ENCODE assay signal across 24 cellular contexts in the genomic region with DNA sequence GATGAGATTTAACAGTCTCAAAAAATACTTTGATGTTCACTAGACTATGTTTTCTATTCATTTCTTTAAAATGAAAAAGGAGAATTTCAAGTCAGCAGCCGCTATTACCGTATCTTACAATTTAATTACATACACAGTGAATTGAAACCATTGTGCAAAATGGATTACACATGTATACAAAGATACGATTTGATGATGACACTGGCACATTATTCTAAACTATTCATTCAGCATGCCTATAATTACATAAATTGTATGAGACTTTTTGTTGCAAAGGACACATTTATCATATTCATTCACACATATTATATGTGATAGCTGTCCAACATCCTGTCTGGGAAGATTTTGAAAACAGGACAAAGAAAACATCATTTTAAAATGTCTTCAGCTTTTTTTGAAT.
"Had no signal": no experiment of that assay in that cellular context is flagged by ENCODE, and none has a peak within 500 bp of the region (broad histone marks: within the 10 kb centered on the region; RNA-seq: fewer than 3 reads in every experiment).

No MANE protein-coding gene starts in this region.

- H3K36me3 ChIP-seq: adrenal gland, breast epithelium, WERI-Rb-1 had no signal

- H3K27ac ChIP-seq: adrenal gland, breast epithelium, WERI-Rb-1 had no signal

- H3K27me3 ChIP-seq: adrenal gland, breast epithelium had no signal

- H3K9me3 ChIP-seq: SK-N-SH had no signal

- DNase-seq: activated CD4-positive, alpha-beta T cell treated with anti-CD3 and anti-CD28 coated beads for 4 hours; activated CD8-positive, alpha-beta memory T cell treated with anti-CD3 and anti-CD28 coated beads, Interleukin-2, amount 50 U/mL, for 4 hours; activated CD8-positive, alpha-beta T cell treated with anti-CD3 and anti-CD28 coated beads for 36 hours; activated naive CD4-positive, alpha-beta T cell treated with anti-CD3 and anti-CD28 coated beads, Interleukin-2, amount 50 U/mL, for 16 hours; activated naive CD8-positive, alpha-beta T cell treated with anti-CD3 and anti-CD28 coated beads, Interleukin-2, amount 10 ng/mL, durations not matched to agents 7 days and 5 days; adrenal gland; anterior cingulate cortex; central memory CD4-positive, alpha-beta T cell; NCI-H1092; NCI-H1930; NCI-H2171; NCI-H2227 treated with DMSO at 0.1 percent for 48 hours; NCI-H446 treated with DMSO at 0.1 percent for 48 hours; NCI-H524 treated with DMSO at 0.1 percent for 48 hours; NK-92 treated with Interleukin-12 subunit alpha and Interleukin-12 subunit beta, amount 100 ng/mL, for 24 hours; OCI-M1; RPMI8226; SK-N-SH; T-helper 1 cell; WERI-Rb-1 had no signal

- H3K4me3 ChIP-seq: adrenal gland, breast epithelium had no signal

- H3K9ac ChIP-seq: SK-N-SH had no signal

- H3K4me1 ChIP-seq: adrenal gland, breast epithelium had no signal

- ATAC-seq: activated CD4-positive, CD25-positive, alpha-beta regulatory T cell treated with anti-CD3 and anti-CD28 coated beads, Interleukin-2, amount 50 U/mL, for 24 hours; activated CD8-positive, alpha-beta T cell treated with anti-CD3 and anti-CD28 coated beads for 36 hours; Panc1; Right ventricle myocardium inferior had no signal
